Comparison of ENCODE assay signal across 1 cellular context in the genomic region with DNA sequence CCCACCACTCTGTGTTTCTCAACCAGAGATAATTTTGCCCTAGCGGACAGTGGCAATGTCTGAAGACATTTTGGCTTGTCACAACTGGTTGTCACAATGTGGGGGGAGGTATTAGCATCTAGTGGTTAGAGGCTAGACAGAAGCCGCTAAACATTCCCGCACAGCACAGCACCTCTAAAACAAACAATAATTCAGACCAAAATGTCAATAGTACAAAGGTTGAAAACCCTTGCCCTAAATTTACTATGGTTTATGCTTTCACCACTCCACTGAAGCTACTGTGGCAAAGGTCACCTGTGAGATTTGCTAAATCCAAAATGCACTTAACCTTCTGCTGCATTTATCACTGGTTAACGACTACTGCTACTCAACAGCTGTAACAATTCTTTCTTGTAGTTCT.
TF ChIP-seq lines count a peak whose summit lies in the region.

No MANE protein-coding gene starts in this region.

TF ChIP-seq in HepG2, 621 proteins besides CTCF, POLR2A, EP300 and RAD21 (continued from another document and continues in another):
- TF ChIP-seq ZFP41 (CRISPR knock-in tag; IDR thresholded peaks at IDR 0.05; ENCODE audit: borderline replicate concordance) (no peak), HDAC2 (CRISPR knock-in tag; IDR thresholded peaks at IDR 0.05) (peak; percentile 78), ZBTB38 (CRISPR knock-in tag; IDR thresholded peaks at IDR 0.05) (no peak), SKI (IDR thresholded peaks at IDR 0.05; ENCODE audit: partially characterized antibody) (peak; percentile 98), USF2 (IDR thresholded peaks at IDR 0.05; ENCODE audit: low read depth, low read length) (no peak), USF2 (CRISPR knock-in tag; IDR thresholded peaks at IDR 0.05; ENCODE audit: borderline replicate concordance) (no peak), RNF2 (conservative IDR thresholded peaks at IDR 0.05; ENCODE audit: low read depth) (no peak), MTF2 (CRISPR knock-in tag; IDR thresholded peaks at IDR 0.05; ENCODE audit: borderline replicate concordance) (no peak), NFKB2 (CRISPR knock-in tag; IDR thresholded peaks at IDR 0.05; ENCODE audit: borderline replicate concordance) (no peak), ATF5 (CRISPR knock-in tag; IDR thresholded peaks at IDR 0.05; ENCODE audit: low read depth) (no peak), ZMAT5 (CRISPR knock-in tag; IDR thresholded peaks at IDR 0.05; ENCODE audit: borderline replicate concordance, low read depth) (no peak), MTA1 (CRISPR knock-in tag; IDR thresholded peaks at IDR 0.05; ENCODE audit: borderline replicate concordance) (no peak), ZNF253 (CRISPR knock-in tag; IDR thresholded peaks at IDR 0.05; ENCODE audit: borderline replicate concordance) (no peak), ZSCAN25 (CRISPR knock-in tag; IDR thresholded peaks at IDR 0.05) (peak; percentile 53; the same call in 1 of the 2 replicates), ZNF24 (IDR thresholded peaks at IDR 0.05) (peak; percentile 35; the same call in 1 of the 2 replicates), MIER3 (CRISPR knock-in tag; IDR thresholded peaks at IDR 0.05; ENCODE audit: borderline replicate concordance) (no peak), ZNF772 (CRISPR knock-in tag; IDR thresholded peaks at IDR 0.05) (no peak), ZNF224 (CRISPR knock-in tag; IDR thresholded peaks at IDR 0.05) (no peak), HOMEZ (CRISPR knock-in tag; IDR thresholded peaks at IDR 0.05; ENCODE audit: low read depth) (peak; percentile 50; the same call in 1 of the 2 replicates), HNF4A (CRISPR knock-in tag; IDR thresholded peaks at IDR 0.05) (peak; percentile 91), ZNF282 (IDR thresholded peaks at IDR 0.05; ENCODE audit: partially characterized antibody) (no peak), SP140L (CRISPR knock-in tag; IDR thresholded peaks at IDR 0.05; ENCODE audit: borderline replicate concordance) (no peak), ZNF720 (CRISPR knock-in tag; IDR thresholded peaks at IDR 0.05) (no peak), ZBTB34 (CRISPR knock-in tag; IDR thresholded peaks at IDR 0.05) (peak; percentile 77; the same call in 1 of the 2 replicates), MBNL3 (CRISPR knock-in tag; conservative IDR thresholded peaks at IDR 0.05) (no peak), HDAC1 (CRISPR knock-in tag; IDR thresholded peaks at IDR 0.05) (peak; percentile 58; the same call in 1 of the 2 replicates), BRCA1 (CRISPR knock-in tag; IDR thresholded peaks at IDR 0.05) (no peak), ZNF644 (CRISPR knock-in tag; IDR thresholded peaks at IDR 0.05; ENCODE audit: low read depth) (no peak), NFATC3 (CRISPR knock-in tag; IDR thresholded peaks at IDR 0.05) (no peak), SRF (IDR thresholded peaks at IDR 0.05; ENCODE audit: low read depth, low read length) (0 out of 2 replicates have a peak, but pooled peaks have one; percentile 3), TARDBP (CRISPR knock-in tag; IDR thresholded peaks at IDR 0.05) (peak; percentile 82), HMGA1 (CRISPR knock-in tag; conservative IDR thresholded peaks at IDR 0.05) (no peak), MYC (CRISPR knock-in tag; IDR thresholded peaks at IDR 0.05; ENCODE audit: borderline replicate concordance) (no peak), ZKSCAN5 (CRISPR knock-in tag; IDR thresholded peaks at IDR 0.05) (no peak), ZZZ3 (CRISPR knock-in tag; IDR thresholded peaks at IDR 0.05; ENCODE audit: borderline replicate concordance) (no peak), RORA (CRISPR knock-in tag; IDR thresholded peaks at IDR 0.05) (no peak), ZNF816 (CRISPR knock-in tag; IDR thresholded peaks at IDR 0.05; ENCODE audit: borderline replicate concordance) (no peak), CBX5 (CRISPR knock-in tag; IDR thresholded peaks at IDR 0.05; ENCODE audit: borderline replicate concordance) (no peak)
- TF ChIP-seq, protein P1, sequence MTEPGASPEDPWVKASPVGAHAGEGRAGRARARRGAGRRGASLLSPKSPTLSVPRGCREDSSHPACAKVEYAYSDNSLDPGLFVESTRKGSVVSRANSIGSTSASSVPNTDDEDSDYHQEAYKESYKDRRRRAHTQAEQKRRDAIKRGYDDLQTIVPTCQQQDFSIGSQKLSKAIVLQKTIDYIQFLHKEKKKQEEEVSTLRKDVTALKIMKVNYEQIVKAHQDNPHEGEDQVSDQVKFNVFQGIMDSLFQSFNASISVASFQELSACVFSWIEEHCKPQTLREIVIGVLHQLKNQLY (CRISPR knock-in tag; IDR thresholded peaks at IDR 0.05), result 0 out of 2 replicates have a peak, but pooled peaks have one; percentile 34
- TF ChIP-seq, protein P2, sequence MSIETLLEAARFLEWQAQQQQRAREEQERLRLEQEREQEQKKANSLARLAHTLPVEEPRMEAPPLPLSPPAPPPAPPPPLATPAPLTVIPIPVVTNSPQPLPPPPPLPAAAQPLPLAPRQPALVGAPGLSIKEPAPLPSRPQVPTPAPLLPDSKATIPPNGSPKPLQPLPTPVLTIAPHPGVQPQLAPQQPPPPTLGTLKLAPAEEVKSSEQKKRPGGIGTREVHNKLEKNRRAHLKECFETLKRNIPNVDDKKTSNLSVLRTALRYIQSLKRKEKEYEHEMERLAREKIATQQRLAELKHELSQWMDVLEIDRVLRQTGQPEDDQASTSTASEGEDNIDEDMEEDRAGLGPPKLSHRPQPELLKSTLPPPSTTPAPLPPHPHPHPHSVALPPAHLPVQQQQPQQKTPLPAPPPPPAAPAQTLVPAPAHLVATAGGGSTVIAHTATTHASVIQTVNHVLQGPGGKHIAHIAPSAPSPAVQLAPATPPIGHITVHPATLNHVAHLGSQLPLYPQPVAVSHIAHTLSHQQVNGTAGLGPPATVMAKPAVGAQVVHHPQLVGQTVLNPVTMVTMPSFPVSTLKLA (IDR thresholded peaks at IDR 0.05), result no peak
- TF ChIP-seq, protein P3, sequence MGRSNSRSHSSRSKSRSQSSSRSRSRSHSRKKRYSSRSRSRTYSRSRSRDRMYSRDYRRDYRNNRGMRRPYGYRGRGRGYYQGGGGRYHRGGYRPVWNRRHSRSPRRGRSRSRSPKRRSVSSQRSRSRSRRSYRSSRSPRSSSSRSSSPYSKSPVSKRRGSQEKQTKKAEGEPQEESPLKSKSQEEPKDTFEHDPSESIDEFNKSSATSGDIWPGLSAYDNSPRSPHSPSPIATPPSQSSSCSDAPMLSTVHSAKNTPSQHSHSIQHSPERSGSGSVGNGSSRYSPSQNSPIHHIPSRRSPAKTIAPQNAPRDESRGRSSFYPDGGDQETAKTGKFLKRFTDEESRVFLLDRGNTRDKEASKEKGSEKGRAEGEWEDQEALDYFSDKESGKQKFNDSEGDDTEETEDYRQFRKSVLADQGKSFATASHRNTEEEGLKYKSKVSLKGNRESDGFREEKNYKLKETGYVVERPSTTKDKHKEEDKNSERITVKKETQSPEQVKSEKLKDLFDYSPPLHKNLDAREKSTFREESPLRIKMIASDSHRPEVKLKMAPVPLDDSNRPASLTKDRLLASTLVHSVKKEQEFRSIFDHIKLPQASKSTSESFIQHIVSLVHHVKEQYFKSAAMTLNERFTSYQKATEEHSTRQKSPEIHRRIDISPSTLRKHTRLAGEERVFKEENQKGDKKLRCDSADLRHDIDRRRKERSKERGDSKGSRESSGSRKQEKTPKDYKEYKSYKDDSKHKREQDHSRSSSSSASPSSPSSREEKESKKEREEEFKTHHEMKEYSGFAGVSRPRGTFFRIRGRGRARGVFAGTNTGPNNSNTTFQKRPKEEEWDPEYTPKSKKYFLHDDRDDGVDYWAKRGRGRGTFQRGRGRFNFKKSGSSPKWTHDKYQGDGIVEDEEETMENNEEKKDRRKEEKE (IDR thresholded peaks at IDR 0.05), result no peak
- TF ChIP-seq, protein P4, sequence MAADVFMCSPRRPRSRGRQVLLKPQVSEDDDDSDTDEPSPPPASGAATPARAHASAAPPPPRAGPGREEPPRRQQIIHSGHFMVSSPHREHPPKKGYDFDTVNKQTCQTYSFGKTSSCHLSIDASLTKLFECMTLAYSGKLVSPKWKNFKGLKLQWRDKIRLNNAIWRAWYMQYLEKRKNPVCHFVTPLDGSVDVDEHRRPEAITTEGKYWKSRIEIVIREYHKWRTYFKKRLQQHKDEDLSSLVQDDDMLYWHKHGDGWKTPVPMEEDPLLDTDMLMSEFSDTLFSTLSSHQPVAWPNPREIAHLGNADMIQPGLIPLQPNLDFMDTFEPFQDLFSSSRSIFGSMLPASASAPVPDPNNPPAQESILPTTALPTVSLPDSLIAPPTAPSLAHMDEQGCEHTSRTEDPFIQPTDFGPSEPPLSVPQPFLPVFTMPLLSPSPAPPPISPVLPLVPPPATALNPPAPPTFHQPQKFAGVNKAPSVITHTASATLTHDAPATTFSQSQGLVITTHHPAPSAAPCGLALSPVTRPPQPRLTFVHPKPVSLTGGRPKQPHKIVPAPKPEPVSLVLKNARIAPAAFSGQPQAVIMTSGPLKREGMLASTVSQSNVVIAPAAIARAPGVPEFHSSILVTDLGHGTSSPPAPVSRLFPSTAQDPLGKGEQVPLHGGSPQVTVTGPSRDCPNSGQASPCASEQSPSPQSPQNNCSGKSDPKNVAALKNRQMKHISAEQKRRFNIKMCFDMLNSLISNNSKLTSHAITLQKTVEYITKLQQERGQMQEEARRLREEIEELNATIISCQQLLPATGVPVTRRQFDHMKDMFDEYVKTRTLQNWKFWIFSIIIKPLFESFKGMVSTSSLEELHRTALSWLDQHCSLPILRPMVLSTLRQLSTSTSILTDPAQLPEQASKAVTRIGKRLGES (CRISPR knock-in tag; IDR thresholded peaks at IDR 0.05; ENCODE audit: borderline replicate concordance), result no peak
- TF ChIP-seq, protein P5, sequence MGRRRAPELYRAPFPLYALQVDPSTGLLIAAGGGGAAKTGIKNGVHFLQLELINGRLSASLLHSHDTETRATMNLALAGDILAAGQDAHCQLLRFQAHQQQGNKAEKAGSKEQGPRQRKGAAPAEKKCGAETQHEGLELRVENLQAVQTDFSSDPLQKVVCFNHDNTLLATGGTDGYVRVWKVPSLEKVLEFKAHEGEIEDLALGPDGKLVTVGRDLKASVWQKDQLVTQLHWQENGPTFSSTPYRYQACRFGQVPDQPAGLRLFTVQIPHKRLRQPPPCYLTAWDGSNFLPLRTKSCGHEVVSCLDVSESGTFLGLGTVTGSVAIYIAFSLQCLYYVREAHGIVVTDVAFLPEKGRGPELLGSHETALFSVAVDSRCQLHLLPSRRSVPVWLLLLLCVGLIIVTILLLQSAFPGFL (CRISPR knock-in tag; IDR thresholded peaks at IDR 0.05), result no peak
- TF ChIP-seq, protein P6, sequence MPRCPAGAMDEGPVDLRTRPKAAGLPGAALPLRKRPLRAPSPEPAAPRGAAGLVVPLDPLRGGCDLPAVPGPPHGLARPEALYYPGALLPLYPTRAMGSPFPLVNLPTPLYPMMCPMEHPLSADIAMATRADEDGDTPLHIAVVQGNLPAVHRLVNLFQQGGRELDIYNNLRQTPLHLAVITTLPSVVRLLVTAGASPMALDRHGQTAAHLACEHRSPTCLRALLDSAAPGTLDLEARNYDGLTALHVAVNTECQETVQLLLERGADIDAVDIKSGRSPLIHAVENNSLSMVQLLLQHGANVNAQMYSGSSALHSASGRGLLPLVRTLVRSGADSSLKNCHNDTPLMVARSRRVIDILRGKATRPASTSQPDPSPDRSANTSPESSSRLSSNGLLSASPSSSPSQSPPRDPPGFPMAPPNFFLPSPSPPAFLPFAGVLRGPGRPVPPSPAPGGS (CRISPR knock-in tag; IDR thresholded peaks at IDR 0.05), result no peak
